ENCODE assay signal across 9 cellular contexts in the genomic region with DNA sequence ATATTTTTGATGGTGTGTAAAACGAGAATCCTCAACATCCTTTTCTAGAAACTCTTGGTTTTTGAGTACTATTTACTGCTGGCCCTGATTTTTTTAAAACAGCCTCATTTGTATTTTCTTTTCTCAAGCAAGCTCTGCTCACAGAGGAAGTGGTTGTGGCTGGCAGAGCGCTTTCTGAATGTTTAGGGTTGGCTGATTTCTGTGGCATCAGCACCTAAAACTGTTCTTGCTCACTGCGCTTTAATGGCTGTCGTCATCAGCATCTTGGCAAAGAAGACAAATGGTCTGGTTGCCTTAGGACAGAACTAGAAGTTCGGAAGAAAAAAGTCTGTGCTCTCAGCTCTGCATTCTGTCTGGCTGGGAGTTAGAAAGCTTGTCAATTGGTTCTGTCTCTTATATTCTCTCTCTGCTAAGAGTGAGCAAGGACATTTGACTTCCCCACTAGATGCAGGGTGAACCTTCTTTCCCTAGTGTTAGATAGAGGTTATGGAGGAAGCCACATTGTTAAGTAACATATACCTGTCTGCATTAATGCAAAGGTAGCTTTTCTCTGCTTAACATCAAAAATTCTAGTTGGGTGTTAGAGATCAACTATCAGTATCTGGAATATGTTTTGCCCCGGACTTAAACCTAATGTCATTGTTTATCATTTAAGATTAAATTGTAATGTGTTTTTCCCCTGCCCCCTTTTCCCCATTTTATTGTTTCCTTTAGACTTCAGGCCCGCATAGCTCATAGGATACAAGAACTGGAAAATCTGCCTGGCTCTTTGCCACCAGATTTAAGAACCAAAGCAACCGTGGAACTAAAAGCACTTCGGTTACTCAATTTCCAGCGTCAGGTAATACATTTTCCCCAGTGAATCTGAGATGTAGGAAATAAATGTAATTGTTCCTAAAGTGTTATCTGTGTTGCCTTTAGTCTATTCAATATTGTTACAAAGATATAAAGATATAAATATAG. TPM values are rescaled to one million over a fixed set of nuclear protein-coding genes. Genes with fewer than 3 reads are reported as not detected.
A peak's percentile ranks its signal among the peaks of the same experiment; 100 is the strongest.
DNase-seq lines count a peak whose midpoint lies in the region; ATAC-seq and TF ChIP-seq lines count a peak whose summit lies in the region.
"Had no signal": no experiment of that assay in that cellular context is flagged by ENCODE, and none has a peak within 500 bp of the region (broad histone marks: within the 10 kb centered on the region; RNA-seq: fewer than 3 reads in every experiment).

No MANE protein-coding gene starts in this region.

- H3K4me1 Mint-ChIP-seq in T-cell (peaks cover 49 to 75% (median 69%) of the 10 kb centered on the region in 3 donors), naive B cell (peaks cover 27 to 39% (median 31%) of the 10 kb centered on the region in 3 donors)

- H3K9me3 Mint-ChIP-seq in T-cell: no peaks in the 10 kb centered on the region
- H3K9me3 Mint-ChIP-seq in naive B cell: no peaks in the 10 kb centered on the region

- POLR2A ChIA-PET in T-cell (lab: Charles Lee): interaction anchor here (0.6 to 2.3 kb wide), 6 partner anchors 24 to 247 kb away, joined by 3 to 20 read pairs (median 4); a partner anchor contains a TSS

- H3K27ac Mint-ChIP-seq in T-cell (peak overlapping the region; percentile 87 to 95), naive B cell (peak overlapping the region; percentile 84 to 95 (median 89))

- H3K27ac ChIP-seq in stomach smooth muscle (ENCODE audit: low read length): peak overlapping the region; percentile 58
- H3K27ac ChIP-seq: tibial nerve had no signal

- H3K4me1 ChIP-seq in stomach smooth muscle (ENCODE audit: control insufficient read depth, insufficient read depth, low read length): peaks cover 9% of the 10 kb centered on the region

- H3K4me3 Mint-ChIP-seq in T-cell: peak overlapping the region; percentile 31 to 63 (median 39)
- peak overlapping the region in 7 of 8 donors; percentile 1 to 62 (median 32) for H3K4me3 Mint-ChIP-seq in naive B cell

- DNase-seq in GM12864 (ENCODE audit: low read depth) (peak; percentile 90), T-cell (peak; percentile 45 to 90 (median 76)), astrocyte of the spinal cord (ENCODE audit: low read depth, low spot score) (peak; percentile 90), naive B cell (peak; percentile 83), HuH-7 (ENCODE audit: low spot score) (no peak), NCI-H2227 treated with DMSO at 0.1 percent for 48 hours (lab: John Stamatoyannopoulos, UW) (no peak)

- H3K36me3 ChIP-seq in stomach smooth muscle (ENCODE audit: control insufficient read depth in 2 of 2, insufficient read depth in 2 of 2, low read length in 2 of 2): peaks cover 17 to 20% of the 10 kb centered on the region in 2 donors

- H3K4me3 ChIP-seq in GM12864 (ENCODE audit: low read depth, low read length): no peak overlapping the region
- H3K4me3 ChIP-seq in astrocyte of the spinal cord (ENCODE audit: low read depth, low read length): no peak overlapping the region
- peak overlapping the region; percentile 4 to 47 for H3K4me3 ChIP-seq in stomach smooth muscle (ENCODE audit: low read length in 2 of 2)
- H3K4me3 ChIP-seq: tibial nerve had no signal

- H3K36me3 Mint-ChIP-seq in T-cell (peaks cover 29% of the 10 kb centered on the region), naive B cell (peaks cover 18 to 25% of the 10 kb centered on the region in 2 donors)

- no peaks in the 10 kb centered on the region for H3K27me3 Mint-ChIP-seq in T-cell
- no peaks in the 10 kb centered on the region for H3K27me3 Mint-ChIP-seq in naive B cell

- TF ChIP-seq CTCF in GM12864 (IDR thresholded peaks at IDR 0.05; ENCODE audit: low read depth, low read length, missing control alignments) (no peak), astrocyte of the spinal cord (IDR thresholded peaks at IDR 0.05; ENCODE audit: low read depth, low read length) (no peak)

- no peaks in the 10 kb centered on the region for H3K9me3 ChIP-seq in stomach smooth muscle (ENCODE audit: control insufficient read depth in 2 of 2, low read length in 2 of 2)
- H3K9me3 ChIP-seq: tibial nerve had no signal

- no peaks in the 10 kb centered on the region for H3K27me3 ChIP-seq in stomach smooth muscle (ENCODE audit: control insufficient read depth in 1 of 2, insufficient read depth in 2 of 2, low read length in 2 of 2)
- H3K27me3 ChIP-seq: tibial nerve had no signal

- ATAC-seq in HG02588 (IDR thresholded peaks at IDR 0.05; ENCODE audit: unreplicated experiment) (peak; percentile 92), T-cell (replicated peaks in 1 of 4) (peak; percentile 98 to 99 (median 99)), naive B cell (ENCODE audit: low read depth in 2 of 2) (peak; percentile 98 to 99)

- CTCF ChIA-PET in T-cell (lab: Charles Lee): interaction anchor here (0.6 to 3.0 kb wide), 13 partner anchors 8 to 75 kb away, joined by 3 to 9 read pairs (median 4); a partner anchor contains a TSS

- in situ Hi-C loops in astrocyte of the spinal cord (cut with HindIII; ENCODE audit: low sequenced_read_pairs): no loop called here

- H3K9ac ChIP-seq in stomach smooth muscle (ENCODE audit: low read length in 2 of 2): peak overlapping the region; percentile 6 to 50

RNA-seq across cellular contexts. Expression of a gene that starts 39.0 kb away (rescaled TPM):
- total RNA-seq in T-cell: 100 to 1,000 TPM; 225 to 325 (median 237) TPM
- 10 to 100 TPM; 22.4 to 58.5 (median 39.8) TPM for polyA plus RNA-seq in naive B cell (ENCODE audit: low read depth in 6 of 6)

Comparison
In these comparisons a context has a peak if more than half of its experiments do, and no peak if none do; other contexts are left out.
1. DNase-seq: peak in GM12864 (single experiment), T-cell (34 of 34), astrocyte of the spinal cord (single experiment) and naive B cell (single experiment); none in HuH-7 (single experiment) and NCI-H2227 treated with DMSO at 0.1 percent for 48 hours (single experiment).
2. H3K4me3 ChIP-seq: peak in stomach smooth muscle (2 of 2); none in GM12864 (single experiment) and astrocyte of the spinal cord (single experiment).
3. Peak in every context shown above with its lines, with median percentiles within 50 percentile points of each other: ATAC-seq.